In the genomic region with DNA sequence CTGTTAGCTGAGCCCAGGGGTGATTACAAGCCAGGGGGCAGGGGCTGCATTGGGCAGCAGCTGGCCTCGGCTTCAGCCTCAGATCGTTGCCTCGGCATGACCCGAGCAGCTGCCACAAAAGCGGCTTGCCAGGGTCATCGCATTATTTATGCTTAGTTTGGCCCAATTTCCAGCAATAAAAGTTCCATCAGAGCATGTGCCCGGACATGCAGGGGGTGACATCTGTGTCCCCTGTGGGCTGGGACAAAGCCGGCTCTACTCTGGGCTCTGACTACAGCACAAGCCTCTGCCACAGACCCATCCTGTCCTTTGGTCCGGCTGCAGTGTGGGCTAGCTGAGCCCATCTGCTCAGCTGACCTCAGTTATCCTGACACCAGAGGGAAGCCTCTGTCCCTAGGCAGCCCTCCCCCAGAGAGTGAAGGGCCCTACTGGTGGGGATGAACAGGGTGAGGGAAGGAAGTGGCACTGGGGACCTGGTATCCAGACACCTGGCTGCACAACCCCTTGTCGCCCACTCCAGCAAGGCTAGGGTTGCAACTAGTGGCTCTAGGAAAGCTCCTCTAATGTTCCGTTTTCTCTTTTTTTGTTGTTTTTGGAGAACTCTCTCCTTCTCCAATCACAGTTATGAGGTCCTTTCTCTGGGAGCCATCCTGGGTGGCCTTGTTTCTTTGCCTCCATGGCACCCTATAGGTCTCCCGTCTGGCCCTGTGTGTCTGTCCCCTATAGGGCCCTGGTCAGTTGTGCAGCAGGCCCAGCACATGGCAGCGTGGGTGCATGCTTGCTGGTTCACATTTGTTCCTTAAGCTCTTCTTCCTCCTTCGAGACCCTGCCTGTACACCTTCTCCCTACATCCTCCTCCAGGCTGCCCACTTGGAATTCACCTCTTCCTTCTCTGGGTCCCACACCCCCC, we compare ENCODE assay signal across 14 cellular contexts.
"Had no signal": no experiment of that assay in that cellular context is flagged by ENCODE, and none has a peak within 500 bp of the region (broad histone marks: within the 10 kb centered on the region; RNA-seq: fewer than 3 reads in every experiment).

No MANE protein-coding gene starts in this region.

- H3K4me1 ChIP-seq: spleen had no signal

- H3K27ac ChIP-seq: heart right ventricle, left ventricle myocardium inferior, neutrophil, right lobe of liver, spleen, transverse colon had no signal

- H3K27me3 ChIP-seq: neutrophil, right lobe of liver, transverse colon had no signal

- H3K4me3 ChIP-seq: heart right ventricle, left ventricle myocardium inferior, right lobe of liver, spleen, transverse colon had no signal

- H3K4me3 Mint-ChIP-seq: activated CD4-positive, alpha-beta memory T cell treated with anti-CD3 and anti-CD28 coated beads, Interleukin-2, amount 10 ng/mL, durations not matched to agents 7 days and 5 days; activated T-cell treated with anti-CD3 and anti-CD28 coated beads, Interleukin-2, amount 50 U/mL, for 72 hours; stimulated activated naive B cell treated with anti-CD40 and anti-IgM and Interleukin-4, amounts not matched to agents 10 μg/mL and 1 μg/mL and 100 μg/mL, for 72 hours had no signal

- H3K9me3 ChIP-seq: heart right ventricle, left ventricle myocardium inferior, neutrophil, right lobe of liver, spleen, transverse colon had no signal

- H3K9me3 Mint-ChIP-seq: activated CD4-positive, alpha-beta memory T cell treated with anti-CD3 and anti-CD28 coated beads, Interleukin-2, amount 10 ng/mL, durations not matched to agents 7 days and 5 days; activated T-cell treated with anti-CD3 and anti-CD28 coated beads, Interleukin-2, amount 50 U/mL, for 72 hours; stimulated activated naive B cell treated with anti-CD40 and anti-IgM and Interleukin-4, amounts not matched to agents 10 μg/mL and 1 μg/mL and 100 μg/mL, for 72 hours had no signal

- H3K36me3 ChIP-seq: heart right ventricle, left ventricle myocardium inferior, neutrophil, right lobe of liver, spleen, transverse colon had no signal

- H3K36me3 Mint-ChIP-seq: stimulated activated naive B cell treated with anti-CD40 and anti-IgM and Interleukin-4, amounts not matched to agents 10 μg/mL and 1 μg/mL and 100 μg/mL, for 72 hours had no signal

- H3K27ac Mint-ChIP-seq: activated CD4-positive, alpha-beta memory T cell treated with anti-CD3 and anti-CD28 coated beads, Interleukin-2, amount 10 ng/mL, durations not matched to agents 7 days and 5 days; activated T-cell treated with anti-CD3 and anti-CD28 coated beads, Interleukin-2, amount 50 U/mL, for 72 hours; stimulated activated naive B cell treated with anti-CD40 and anti-IgM and Interleukin-4, amounts not matched to agents 10 μg/mL and 1 μg/mL and 100 μg/mL, for 72 hours had no signal

- H3K4me1 Mint-ChIP-seq: activated CD4-positive, alpha-beta memory T cell treated with anti-CD3 and anti-CD28 coated beads, Interleukin-2, amount 10 ng/mL, durations not matched to agents 7 days and 5 days; stimulated activated naive B cell treated with anti-CD40 and anti-IgM and Interleukin-4, amounts not matched to agents 10 μg/mL and 1 μg/mL and 100 μg/mL, for 72 hours had no signal

- DNase-seq: activated CD4-positive, alpha-beta memory T cell treated with anti-CD3 and anti-CD28 coated beads, Interleukin-2, amount 10 ng/mL, durations not matched to agents 7 days and 5 days; activated CD8-positive, alpha-beta memory T cell treated with anti-CD3 and anti-CD28 coated beads, Interleukin-2, amount 50 U/mL, for 4 hours; activated gamma-delta T cell treated with Interleukin-2 at 50 U/mL for 16 hours; activated T-cell treated with anti-CD3 and anti-CD28 coated beads, Interleukin-2, amount 50 U/mL, for 72 hours; heart right ventricle; left ventricle myocardium inferior; mesendoderm; right lobe of liver; spleen; stimulated activated CD4-positive, alpha-beta T cell treated with anti-CD3 and anti-CD28 coated beads, Interleukin-1b, Interleukin-23, amount 100 ng/mL, for 48 hours; stimulated activated naive B cell treated with anti-CD40 and anti-IgM and Interleukin-4, amounts not matched to agents 10 μg/mL and 1 μg/mL and 100 μg/mL, for 72 hours; transverse colon had no signal

- ATAC-seq: activated CD4-positive, CD25-positive, alpha-beta regulatory T cell treated with anti-CD3 and anti-CD28 coated beads, Interleukin-2, amount 50 U/mL, for 24 hours; activated T-cell treated with anti-CD3 and anti-CD28 coated beads, Interleukin-2, amount 50 U/mL, for 72 hours; heart right ventricle; right lobe of liver; stimulated activated naive B cell treated with anti-CD40 and anti-IgM and Interleukin-4, amounts not matched to agents 10 μg/mL and 1 μg/mL and 100 μg/mL, for 72 hours had no signal
